16 cellular contexts compared by ENCODE assay signal in genomic region chr4:183517781-183518180, GRCh38. TPM values are rescaled to one million over a fixed set of nuclear protein-coding genes. Genes with fewer than 3 reads are reported as not detected.
DNase-seq lines count a peak whose midpoint lies in the region; ATAC-seq and TF ChIP-seq lines count a peak whose summit lies in the region.
"Had no signal": no experiment of that assay in that cellular context is flagged by ENCODE, and none has a peak within 500 bp of the region (broad histone marks: within the 10 kb centered on the region; RNA-seq: fewer than 3 reads in every experiment).

No MANE protein-coding gene starts in this region.

- H3K9ac ChIP-seq in KMS-11: no peak overlapping the region
- H3K9ac ChIP-seq: BLaER1 treated with 17β-estradiol and CSF1 and Interleukin-3, amounts not matched to agents 10 nM and 100 nM had no signal

- DNase-seq in NCI-H2171 treated with DMSO at 0.1 percent for 48 hours (lab: John Stamatoyannopoulos, UW) (peak; percentile 17), NCI-H2171 (lab: John Stamatoyannopoulos, UW) (no peak), RPMI8226 (peak; percentile 8), fibroblast of villous mesenchyme (ENCODE audit: low read depth) (peak; percentile 31), upper lobe of left lung (no peak), upper lobe of right lung (no peak), PC-9 (no peak)
- DNase-seq: ACHN; CD4-positive, CD25-positive, alpha-beta regulatory T cell; DND-41; GDM1; GOT3; HFFc6 had no signal

- no peaks in the 10 kb centered on the region for H3K9me2 ChIP-seq in PC-9 (ENCODE audit: insufficient read depth)

- H3K9me3 ChIP-seq in upper lobe of left lung: no peaks in the 10 kb centered on the region
- no peaks in the 10 kb centered on the region for H3K9me3 ChIP-seq in upper lobe of right lung
- no peaks in the 10 kb centered on the region for H3K9me3 ChIP-seq in PC-9 (ENCODE audit: insufficient read depth, low read depth)
- H3K9me3 ChIP-seq: BLaER1 treated with 17β-estradiol and CSF1 and Interleukin-3, amounts not matched to agents 10 nM and 100 nM; HAP-1 had no signal

- no peak for TF ChIP-seq EP300 in upper lobe of left lung (IDR thresholded peaks at IDR 0.05)

- H3F3A ChIP-seq in PC-9 (ENCODE audit: insufficient read depth, low read depth): no peaks in the 10 kb centered on the region

- 75 to 77% methylated on average over 3 of the region's 3 CpGs for WGBS in upper lobe of left lung, 2 donors

- H2AFZ ChIP-seq in KMS-11 (ENCODE audit: low read depth): no peak overlapping the region
- H2AFZ ChIP-seq in PC-9: no peak overlapping the region

- H3K4me1 ChIP-seq in KMS-11 (ENCODE audit: low read depth, poor library complexity, severe bottlenecking): peaks cover 14% of the 10 kb centered on the region
- no peaks in the 10 kb centered on the region for H3K4me1 ChIP-seq in upper lobe of left lung
- no peaks in the 10 kb centered on the region for H3K4me1 ChIP-seq in upper lobe of right lung
- no peaks in the 10 kb centered on the region for H3K4me1 ChIP-seq in PC-9 (replicated peaks; ENCODE audit: insufficient read depth)

- CTCF ChIA-PET in PC-9 (lab: Charles Lee): interaction anchor here (0.5 to 0.7 kb wide), 2 partner anchors 148 to 1466 kb away, joined by 4 to 5 read pairs; no protein-coding TSS in a partner anchor

- H3K36me3 ChIP-seq in KMS-11 (ENCODE audit: insufficient read depth) (no peaks in the 10 kb centered on the region), upper lobe of left lung (no peaks in the 10 kb centered on the region), upper lobe of right lung (no peaks in the 10 kb centered on the region), PC-9 (ENCODE audit: low read depth) (no peaks in the 10 kb centered on the region)

- TF ChIP-seq CTCF in KMS-11 (conservative IDR thresholded peaks at IDR 0.05; ENCODE audit: low read depth, low read length) (no peak), fibroblast of villous mesenchyme (IDR thresholded peaks at IDR 0.05; ENCODE audit: insufficient read depth, low read depth, low read length) (no peak), upper lobe of left lung (IDR thresholded peaks at IDR 0.05) (no peak), upper lobe of right lung (IDR thresholded peaks at IDR 0.05) (no peak), PC-9 (conservative IDR thresholded peaks at IDR 0.05) (no peak)

- no peaks in the 10 kb centered on the region for H3K79me2 ChIP-seq in KMS-11 (ENCODE audit: insufficient read depth, low read depth)
- no peaks in the 10 kb centered on the region for H3K79me2 ChIP-seq in PC-9 (ENCODE audit: low read depth)

- no peak overlapping the region for H3K27ac ChIP-seq in KMS-11
- no peak overlapping the region for H3K27ac ChIP-seq in upper lobe of left lung
- H3K27ac ChIP-seq in upper lobe of right lung: no peak overlapping the region
- H3K27ac ChIP-seq in PC-9: no peak overlapping the region
- H3K27ac ChIP-seq: BLaER1 treated with 17β-estradiol and CSF1 and Interleukin-3, amounts not matched to agents 10 nM and 100 nM had no signal

- H3K4me3 ChIP-seq in KMS-11 (IDR thresholded peaks at IDR 0.05; ENCODE audit: insufficient read depth, low read depth, low read length) (no peak overlapping the region), fibroblast of villous mesenchyme (ENCODE audit: low read depth, low read length) (no peak overlapping the region), upper lobe of left lung (no peak overlapping the region), upper lobe of right lung (no peak overlapping the region), PC-9 (no peak overlapping the region)
- H3K4me3 ChIP-seq: BLaER1 treated with 17β-estradiol and CSF1 and Interleukin-3, amounts not matched to agents 10 nM and 100 nM; HAP-1 had no signal

- BruUV-seq in PC-9 (replicated peaks; lab: Mats Ljungman, UMichigan): no TSS peak

- H4K20me1 ChIP-seq in KMS-11 (ENCODE audit: insufficient read depth) (no peaks in the 10 kb centered on the region), PC-9 (ENCODE audit: insufficient read depth) (no peaks in the 10 kb centered on the region)
- H4K20me1 ChIP-seq: BLaER1 treated with 17β-estradiol and CSF1 and Interleukin-3, amounts not matched to agents 10 nM and 100 nM had no signal

- H3K4me2 ChIP-seq in KMS-11 (peak overlapping the region; percentile 6; the same call in 1 of the 2 replicates), PC-9 (no peak overlapping the region)
- H3K4me2 ChIP-seq: BLaER1 treated with 17β-estradiol and CSF1 and Interleukin-3, amounts not matched to agents 10 nM and 100 nM had no signal

- intact Hi-C loops in upper lobe of right lung (cut with DNase I): no loop called here
- intact Hi-C loops in PC-9 (cut with micrococcal nuclease; ENCODE audit: unreplicated experiment): no loop called here

- POLR2A ChIA-PET in PC-9 (lab: Charles Lee; ENCODE audit: unreplicated experiment): no interaction called here

- no peaks in the 10 kb centered on the region for H3K27me3 ChIP-seq in KMS-11 (ENCODE audit: insufficient read depth, low read depth)
- no peaks in the 10 kb centered on the region for H3K27me3 ChIP-seq in upper lobe of left lung
- H3K27me3 ChIP-seq in upper lobe of right lung: no peaks in the 10 kb centered on the region
- no peaks in the 10 kb centered on the region for H3K27me3 ChIP-seq in PC-9 (ENCODE audit: insufficient read depth, low read depth)
- H3K27me3 ChIP-seq: BLaER1 treated with 17β-estradiol and CSF1 and Interleukin-3, amounts not matched to agents 10 nM and 100 nM had no signal

- no peak for ATAC-seq in upper lobe of left lung (ENCODE audit: low FRiP score in 2 of 2)
- ATAC-seq in upper lobe of right lung: no peak

- no peak for TF ChIP-seq POLR2A in upper lobe of left lung (IDR thresholded peaks at IDR 0.05)

RNA-seq across cellular contexts. Expression of gene ING2, which starts 12.9 kb away (rescaled TPM):
- total RNA-seq in fibroblast of villous mesenchyme: 6.1 and 8.6 TPM in 2 replicates
- total RNA-seq in upper lobe of left lung: 10 to 100 TPM in 4 of 6 donors, 1 to 10 TPM in 2; 8.2 to 27.7 (median 10.8) TPM
- 8.7 TPM for total RNA-seq in upper lobe of right lung
- total RNA-seq in PC-9 (2021): 10.6 and 11.6 TPM in 2 replicates

Comparison
In these comparisons a context has a peak if more than half of its experiments do, and no peak if none do; other contexts are left out.
1. DNase-seq: peak in NCI-H2171 treated with DMSO at 0.1 percent for 48 hours (single experiment), RPMI8226 (single experiment) and fibroblast of villous mesenchyme (single experiment); none in NCI-H2171 (single experiment), upper lobe of left lung (0 of 2), upper lobe of right lung (single experiment) and PC-9 (0 of 2).